Comparison of ENCODE assay signal across 1 cellular context in genomic region chr2:138490673-138491494, GRCh38.
A peak's percentile ranks its signal among the peaks of the same experiment; 100 is the strongest.
TF ChIP-seq lines count a peak whose summit lies in the region.

No MANE protein-coding gene starts in this region.

TF ChIP-seq in HepG2, 621 proteins besides CTCF, POLR2A, EP300 and RAD21 (continued from another document and continues in another):
- no peak for TF ChIP-seq GMEB2 (CRISPR knock-in tag; IDR thresholded peaks at IDR 0.05; ENCODE audit: low read depth)
- TF ChIP-seq ZNF792 (CRISPR knock-in tag; IDR thresholded peaks at IDR 0.05) = peak; percentile 16; the same call in 1 of the 2 replicates
- TF ChIP-seq KDM5B (CRISPR knock-in tag; IDR thresholded peaks at IDR 0.05; ENCODE audit: borderline replicate concordance) = no peak
- TF ChIP-seq, protein P1, sequence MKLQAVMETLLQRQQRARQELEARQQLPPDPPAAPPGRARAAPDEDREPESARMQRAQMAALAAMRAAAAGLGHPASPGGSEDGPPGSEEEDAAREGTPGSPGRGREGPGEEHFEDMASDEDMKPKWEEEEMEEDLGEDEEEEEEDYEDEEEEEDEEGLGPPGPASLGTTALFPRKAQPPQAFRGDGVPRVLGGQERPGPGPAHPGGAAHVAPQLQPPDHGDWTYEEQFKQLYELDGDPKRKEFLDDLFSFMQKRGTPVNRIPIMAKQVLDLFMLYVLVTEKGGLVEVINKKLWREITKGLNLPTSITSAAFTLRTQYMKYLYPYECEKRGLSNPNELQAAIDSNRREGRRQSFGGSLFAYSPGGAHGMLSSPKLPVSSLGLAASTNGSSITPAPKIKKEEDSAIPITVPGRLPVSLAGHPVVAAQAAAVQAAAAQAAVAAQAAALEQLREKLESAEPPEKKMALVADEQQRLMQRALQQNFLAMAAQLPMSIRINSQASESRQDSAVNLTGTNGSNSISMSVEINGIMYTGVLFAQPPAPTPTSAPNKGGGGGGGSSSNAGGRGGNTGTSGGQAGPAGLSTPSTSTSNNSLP (IDR thresholded peaks at IDR 0.05; ENCODE audit: low read depth, low read length) = peak; percentile 70
- TF ChIP-seq, protein P2, sequence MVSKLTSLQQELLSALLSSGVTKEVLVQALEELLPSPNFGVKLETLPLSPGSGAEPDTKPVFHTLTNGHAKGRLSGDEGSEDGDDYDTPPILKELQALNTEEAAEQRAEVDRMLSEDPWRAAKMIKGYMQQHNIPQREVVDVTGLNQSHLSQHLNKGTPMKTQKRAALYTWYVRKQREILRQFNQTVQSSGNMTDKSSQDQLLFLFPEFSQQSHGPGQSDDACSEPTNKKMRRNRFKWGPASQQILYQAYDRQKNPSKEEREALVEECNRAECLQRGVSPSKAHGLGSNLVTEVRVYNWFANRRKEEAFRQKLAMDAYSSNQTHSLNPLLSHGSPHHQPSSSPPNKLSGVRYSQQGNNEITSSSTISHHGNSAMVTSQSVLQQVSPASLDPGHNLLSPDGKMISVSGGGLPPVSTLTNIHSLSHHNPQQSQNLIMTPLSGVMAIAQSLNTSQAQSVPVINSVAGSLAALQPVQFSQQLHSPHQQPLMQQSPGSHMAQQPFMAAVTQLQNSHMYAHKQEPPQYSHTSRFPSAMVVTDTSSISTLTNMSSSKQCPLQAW (CRISPR knock-in tag; IDR thresholded peaks at IDR 0.05) = no peak
- no peak for TF ChIP-seq MXI1 (IDR thresholded peaks at IDR 0.05; ENCODE audit: borderline replicate concordance, low read depth, low read length)
- no peak for TF ChIP-seq ZNF549 (CRISPR knock-in tag; IDR thresholded peaks at IDR 0.05)
- TF ChIP-seq ZNF44 (CRISPR knock-in tag; IDR thresholded peaks at IDR 0.05) = no peak
- no peak for TF ChIP-seq PLSCR1 (CRISPR knock-in tag; IDR thresholded peaks at IDR 0.05; ENCODE audit: borderline replicate concordance)
- TF ChIP-seq NFIC (IDR thresholded peaks at IDR 0.05; ENCODE audit: low read length) = peak; percentile 99
- no peak for TF ChIP-seq ZNF451 (CRISPR knock-in tag; IDR thresholded peaks at IDR 0.05)
- no peak for TF ChIP-seq PRPF4 (IDR thresholded peaks at IDR 0.05; ENCODE audit: low read depth, low read length, poor library complexity, severe bottlenecking)
- TF ChIP-seq SIX1 (CRISPR knock-in tag; IDR thresholded peaks at IDR 0.05; ENCODE audit: borderline replicate concordance) = peak; percentile 88
- TF ChIP-seq DNMT1 (CRISPR knock-in tag; IDR thresholded peaks at IDR 0.05) = no peak
- TF ChIP-seq ZC3H13 (CRISPR knock-in tag; IDR thresholded peaks at IDR 0.05) = no peak
- TF ChIP-seq RNF2 (conservative IDR thresholded peaks at IDR 0.05; ENCODE audit: low read depth) = no peak
- TF ChIP-seq GABPB1 (CRISPR knock-in tag; IDR thresholded peaks at IDR 0.05) = no peak
- TF ChIP-seq, protein P3, sequence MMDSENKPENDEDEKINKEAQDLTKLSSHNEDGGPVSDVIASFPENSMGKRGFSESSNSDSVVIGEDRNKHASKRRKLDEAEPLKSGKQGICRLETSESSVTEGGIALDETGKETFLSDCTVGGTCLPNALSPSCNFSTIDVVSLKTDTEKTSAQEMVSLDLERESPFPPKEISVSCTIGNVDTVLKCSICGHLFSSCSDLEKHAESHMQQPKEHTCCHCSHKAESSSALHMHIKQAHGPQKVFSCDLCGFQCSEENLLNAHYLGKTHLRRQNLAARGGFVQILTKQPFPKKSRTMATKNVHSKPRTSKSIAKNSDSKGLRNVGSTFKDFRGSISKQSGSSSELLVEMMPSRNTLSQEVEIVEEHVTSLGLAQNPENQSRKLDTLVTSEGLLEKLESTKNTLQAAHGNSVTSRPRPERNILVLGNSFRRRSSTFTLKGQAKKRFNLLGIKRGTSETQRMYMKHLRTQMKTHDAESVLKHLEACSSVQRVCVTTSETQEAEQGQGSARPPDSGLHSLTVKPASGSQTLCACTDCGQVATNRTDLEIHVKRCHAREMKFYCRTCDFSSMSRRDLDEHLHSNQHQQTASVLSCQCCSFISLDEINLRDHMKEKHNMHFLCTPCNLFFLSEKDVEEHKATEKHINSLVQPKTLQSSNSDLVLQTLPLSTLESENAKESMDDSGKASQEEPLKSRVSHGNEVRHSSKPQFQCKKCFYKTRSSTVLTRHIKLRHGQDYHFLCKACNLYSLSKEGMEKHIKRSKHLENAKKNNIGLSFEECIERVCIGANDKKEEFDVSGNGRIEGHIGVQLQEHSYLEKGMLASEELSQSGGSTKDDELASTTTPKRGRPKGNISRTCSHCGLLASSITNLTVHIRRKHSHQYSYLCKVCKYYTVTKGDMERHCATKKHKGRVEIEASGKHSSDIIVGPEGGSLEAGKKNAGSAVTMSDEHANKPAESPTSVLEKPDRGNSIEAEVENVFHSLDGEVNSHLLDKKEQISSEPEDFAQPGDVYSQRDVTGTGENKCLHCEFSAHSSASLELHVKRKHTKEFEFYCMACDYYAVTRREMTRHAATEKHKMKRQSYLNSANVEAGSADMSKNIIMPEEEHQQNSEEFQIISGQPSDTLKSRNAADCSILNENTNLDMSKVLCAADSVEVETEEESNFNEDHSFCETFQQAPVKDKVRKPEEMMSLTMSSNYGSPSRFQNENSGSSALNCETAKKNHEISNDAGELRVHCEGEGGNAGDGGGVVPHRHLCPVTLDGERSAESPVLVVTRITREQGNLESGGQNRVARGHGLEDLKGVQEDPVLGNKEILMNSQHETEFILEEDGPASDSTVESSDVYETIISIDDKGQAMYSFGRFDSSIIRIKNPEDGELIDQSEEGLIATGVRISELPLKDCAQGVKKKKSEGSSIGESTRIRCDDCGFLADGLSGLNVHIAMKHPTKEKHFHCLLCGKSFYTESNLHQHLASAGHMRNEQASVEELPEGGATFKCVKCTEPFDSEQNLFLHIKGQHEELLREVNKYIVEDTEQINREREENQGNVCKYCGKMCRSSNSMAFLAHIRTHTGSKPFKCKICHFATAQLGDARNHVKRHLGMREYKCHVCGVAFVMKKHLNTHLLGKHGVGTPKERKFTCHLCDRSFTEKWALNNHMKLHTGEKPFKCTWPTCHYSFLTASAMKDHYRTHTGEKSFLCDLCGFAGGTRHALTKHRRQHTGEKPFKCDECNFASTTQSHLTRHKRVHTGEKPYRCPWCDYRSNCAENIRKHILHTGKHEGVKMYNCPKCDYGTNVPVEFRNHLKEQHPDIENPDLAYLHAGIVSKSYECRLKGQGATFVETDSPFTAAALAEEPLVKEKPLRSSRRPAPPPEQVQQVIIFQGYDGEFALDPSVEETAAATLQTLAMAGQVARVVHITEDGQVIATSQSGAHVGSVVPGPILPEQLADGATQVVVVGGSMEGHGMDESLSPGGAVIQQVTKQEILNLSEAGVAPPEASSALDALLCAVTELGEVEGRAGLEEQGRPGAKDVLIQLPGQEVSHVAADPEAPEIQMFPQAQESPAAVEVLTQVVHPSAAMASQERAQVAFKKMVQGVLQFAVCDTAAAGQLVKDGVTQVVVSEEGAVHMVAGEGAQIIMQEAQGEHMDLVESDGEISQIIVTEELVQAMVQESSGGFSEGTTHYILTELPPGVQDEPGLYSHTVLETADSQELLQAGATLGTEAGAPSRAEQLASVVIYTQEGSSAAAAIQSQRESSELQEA (CRISPR knock-in tag; IDR thresholded peaks at IDR 0.05; ENCODE audit: not compliant biosample characterization) = no peak
- peak; percentile 99; the same call in 1 of the 2 replicates for TF ChIP-seq AHDC1 (CRISPR knock-in tag; IDR thresholded peaks at IDR 0.05; ENCODE audit: borderline replicate concordance)
- TF ChIP-seq ARNT2 (CRISPR knock-in tag; IDR thresholded peaks at IDR 0.05; ENCODE audit: low read depth) = 0 out of 2 replicates have a peak, but pooled peaks have one; percentile 65
- no peak for TF ChIP-seq ZNF17 (CRISPR knock-in tag; IDR thresholded peaks at IDR 0.05)
- TF ChIP-seq NFE2 (CRISPR knock-in tag; IDR thresholded peaks at IDR 0.05) = no peak
- TF ChIP-seq CBX2 (IDR thresholded peaks at IDR 0.05; ENCODE audit: low read depth, low read length) = no peak
- TF ChIP-seq CBX2 (CRISPR knock-in tag; IDR thresholded peaks at IDR 0.05; ENCODE audit: low read depth) = no peak
- TF ChIP-seq HNRNPUL1 (IDR thresholded peaks at IDR 0.05; ENCODE audit: low read depth, low read length) = no peak; the same call in 1 of the 2 replicates
- TF ChIP-seq ZBTB1 (CRISPR knock-in tag; IDR thresholded peaks at IDR 0.05; ENCODE audit: borderline replicate concordance) = no peak
- TF ChIP-seq, protein P4, sequence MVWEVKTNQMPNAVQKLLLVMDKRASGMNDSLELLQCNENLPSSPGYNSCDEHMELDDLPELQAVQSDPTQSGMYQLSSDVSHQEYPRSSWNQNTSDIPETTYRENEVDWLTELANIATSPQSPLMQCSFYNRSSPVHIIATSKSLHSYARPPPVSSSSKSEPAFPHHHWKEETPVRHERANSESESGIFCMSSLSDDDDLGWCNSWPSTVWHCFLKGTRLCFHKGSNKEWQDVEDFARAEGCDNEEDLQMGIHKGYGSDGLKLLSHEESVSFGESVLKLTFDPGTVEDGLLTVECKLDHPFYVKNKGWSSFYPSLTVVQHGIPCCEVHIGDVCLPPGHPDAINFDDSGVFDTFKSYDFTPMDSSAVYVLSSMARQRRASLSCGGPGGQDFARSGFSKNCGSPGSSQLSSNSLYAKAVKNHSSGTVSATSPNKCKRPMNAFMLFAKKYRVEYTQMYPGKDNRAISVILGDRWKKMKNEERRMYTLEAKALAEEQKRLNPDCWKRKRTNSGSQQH (CRISPR knock-in tag; IDR thresholded peaks at IDR 0.05; ENCODE audit: low read depth) = no peak
- TF ChIP-seq, protein P5, sequence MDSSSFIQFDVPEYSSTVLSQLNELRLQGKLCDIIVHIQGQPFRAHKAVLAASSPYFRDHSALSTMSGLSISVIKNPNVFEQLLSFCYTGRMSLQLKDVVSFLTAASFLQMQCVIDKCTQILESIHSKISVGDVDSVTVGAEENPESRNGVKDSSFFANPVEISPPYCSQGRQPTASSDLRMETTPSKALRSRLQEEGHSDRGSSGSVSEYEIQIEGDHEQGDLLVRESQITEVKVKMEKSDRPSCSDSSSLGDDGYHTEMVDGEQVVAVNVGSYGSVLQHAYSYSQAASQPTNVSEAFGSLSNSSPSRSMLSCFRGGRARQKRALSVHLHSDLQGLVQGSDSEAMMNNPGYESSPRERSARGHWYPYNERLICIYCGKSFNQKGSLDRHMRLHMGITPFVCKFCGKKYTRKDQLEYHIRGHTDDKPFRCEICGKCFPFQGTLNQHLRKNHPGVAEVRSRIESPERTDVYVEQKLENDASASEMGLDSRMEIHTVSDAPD (CRISPR knock-in tag; IDR thresholded peaks at IDR 0.05) = no peak
- no peak for TF ChIP-seq BHLHE40 (IDR thresholded peaks at IDR 0.05; ENCODE audit: low read length)
- TF ChIP-seq MBNL3 (CRISPR knock-in tag; conservative IDR thresholded peaks at IDR 0.05) = no peak
- no peak for TF ChIP-seq ZNF276 (CRISPR knock-in tag; IDR thresholded peaks at IDR 0.05; ENCODE audit: low read depth)
